8 cellular contexts compared by ENCODE assay signal in genomic region chr1:207826557-207827487, GRCh38.
DNase-seq lines count a peak whose midpoint lies in the region; ATAC-seq, FAIRE-seq and TF ChIP-seq lines count a peak whose summit lies in the region.

No MANE protein-coding gene starts in this region.

- peaks cover 15% of the 10 kb centered on the region for H3K79me1 ChIP-seq in mesenchymal stem cell (replicated peaks; ENCODE audit: low read length, poor library complexity, severe bottlenecking)

- no peak overlapping the region for H3K14ac ChIP-seq in mesenchymal stem cell (ENCODE audit: low read length in 2 of 2)

- no TSS peak for BruUV-seq in K562 (replicated peaks; lab: Mats Ljungman, UMichigan)

- POLR2A ChIA-PET in K562 (lab: Yijun Ruan, JAX): interaction anchor here (0.5 to 2.7 kb wide), 11 partner anchors 9 to 1345 kb away, joined by 3 to 9 read pairs (median 5); no protein-coding TSS in a partner anchor

- peak overlapping the region; percentile 17 to 57 for H3K4ac ChIP-seq in mesenchymal stem cell (ENCODE audit: low read depth in 1 of 2, low read length in 2 of 2)

- H3K36me3 ChIP-seq in K562 (ENCODE audit: control insufficient read depth, insufficient read depth, low read length): no peaks in the 10 kb centered on the region
- H3K36me3 ChIP-seq in mesenchymal stem cell (ENCODE audit: control insufficient read depth in 1 of 2, insufficient read depth in 2 of 2, low read depth in 1 of 2, low read length in 2 of 2): no peaks in the 10 kb centered on the region

- H3K27me3 ChIP-seq in K562 (ENCODE audit: control insufficient read depth in 2 of 2, insufficient read depth in 2 of 2, low read length in 2 of 2): no peaks in the 10 kb centered on the region
- H3K27me3 ChIP-seq in mesenchymal stem cell (ENCODE audit: control insufficient read depth in 1 of 2, insufficient read depth in 1 of 2, low read length in 2 of 2): no peaks in the 10 kb centered on the region

- H3K27ac Mint-ChIP-seq in activated naive CD4-positive, alpha-beta T cell treated with anti-CD3 and anti-CD28 coated beads, Interleukin-2, amount 50 U/mL, for 24 hours: peak overlapping the region; percentile 99

- H3K9me3 ChIP-seq in K562 (replicated peaks; ENCODE audit: control insufficient read depth, insufficient read depth, low read depth, low read length) (no peaks in the 10 kb centered on the region), mesenchymal stem cell (ENCODE audit: control insufficient read depth, low read length) (no peaks in the 10 kb centered on the region)

- peak overlapping the region; percentile 86 for H2AFZ ChIP-seq in K562 (ENCODE audit: low read depth, low read length)
- no peak overlapping the region for H2AFZ ChIP-seq in mesenchymal stem cell (ENCODE audit: low read depth, low read length)

- H2BK120ac ChIP-seq in mesenchymal stem cell (ENCODE audit: low read depth, low read length): peak overlapping the region; percentile 36

- TF ChIP-seq EP300 in K562 (IDR thresholded peaks at IDR 0.05; ENCODE audit: low read length): no peak

- peak overlapping the region; percentile 46 to 59 for H3K18ac ChIP-seq in mesenchymal stem cell (ENCODE audit: low read depth in 1 of 2, low read length in 2 of 2)

- peaks cover 23% of the 10 kb centered on the region for H3K79me2 ChIP-seq in K562 (ENCODE audit: control insufficient read depth, insufficient read depth, low read length)

- CTCF ChIA-PET in K562 (lab: Yijun Ruan, JAX; ENCODE audit: low intra/inter-chr PET ratio): interaction anchor here (1.4 kb wide), 1 partner anchor 41 kb away, joined by 5 read pairs; no protein-coding TSS in a partner anchor

- no peaks in the 10 kb centered on the region for H3K9me3 Mint-ChIP-seq in activated naive CD4-positive, alpha-beta T cell treated with anti-CD3 and anti-CD28 coated beads, Interleukin-2, amount 50 U/mL, for 24 hours

- H2BK12ac ChIP-seq in mesenchymal stem cell (ENCODE audit: low read length in 2 of 2): peak overlapping the region; percentile 18 to 37

- H3K4me1 Mint-ChIP-seq in activated naive CD4-positive, alpha-beta T cell treated with anti-CD3 and anti-CD28 coated beads, Interleukin-2, amount 50 U/mL, for 24 hours: peaks cover 98% of the 10 kb centered on the region

- H3K36me3 Mint-ChIP-seq in activated naive CD4-positive, alpha-beta T cell treated with anti-CD3 and anti-CD28 coated beads, Interleukin-2, amount 50 U/mL, for 24 hours: peaks cover 3% of the 10 kb centered on the region

- no peak for TF ChIP-seq POLR2A in K562 (conservative IDR thresholded peaks at IDR 0.05)

- peak overlapping the region; percentile 63 to 69; a peak in 3 of 4 replicates for H3K9ac ChIP-seq in K562 (ENCODE audit: insufficient read depth in 1 of 2, low read depth in 2 of 2, low read length in 2 of 2)
- H3K9ac ChIP-seq in mesenchymal stem cell (ENCODE audit: low read length): peak overlapping the region; percentile 55

- no peak overlapping the region for H2AK5ac ChIP-seq in mesenchymal stem cell (ENCODE audit: low read length, severe bottlenecking)

- FAIRE-seq in K562 (lab: Jason Lieb, UNC): no peak
- no peak for FAIRE-seq in frontal cortex (lab: Jason Lieb, UNC)

- no peak overlapping the region for H3K23ac ChIP-seq in mesenchymal stem cell (ENCODE audit: low read length in 2 of 2)

- H3K4me2 ChIP-seq in K562 (ENCODE audit: insufficient read depth, low read length) (peak overlapping the region; percentile 86), mesenchymal stem cell (ENCODE audit: low read length, poor library complexity, severe bottlenecking) (no peak overlapping the region)

- ATAC-seq in K562 (peak; percentile 2; the same call in 1 of the 3 replicates), GM18858 (IDR thresholded peaks at IDR 0.05; ENCODE audit: unreplicated experiment) (no peak)

- peak overlapping the region; percentile 70 for H4K8ac ChIP-seq in mesenchymal stem cell (ENCODE audit: low read length)

- no peak for DNase-seq in activated naive CD4-positive, alpha-beta T cell treated with anti-CD3 and anti-CD28 coated beads, Interleukin-2, amount 50 U/mL, for 16 hours
- DNase-seq in K562 (ENCODE audit: extremely low read depth in 1 of 4, low spot score in 3 of 4) (peak in 1 of 4 experiments; percentile 33), mesenchymal stem cell (peak; percentile 34), ureter (ENCODE audit: low spot score) (peak; percentile 78), HPDE6-E6E7 (ENCODE audit: extremely low spot score) (no peak), frontal cortex (ENCODE audit: low spot score in 2 of 2) (no peak)

- H3K4me3 ChIP-seq in K562 (peak overlapping the region; percentile 16; the same call in 1 of the 2 replicates), mesenchymal stem cell (ENCODE audit: insufficient read depth in 1 of 2, low read depth in 1 of 2, low read length in 2 of 2) (peak overlapping the region in 1 of 2 experiments; percentile 21)

- H3K27ac ChIP-seq in K562 (ENCODE audit: extremely low read depth, low read depth, low read length) (peak overlapping the region; percentile 82), mesenchymal stem cell (ENCODE audit: low read length, poor library complexity, severe bottlenecking) (no peak overlapping the region)

- peak overlapping the region; percentile 44 for H2BK15ac ChIP-seq in mesenchymal stem cell (ENCODE audit: low read depth, poor library complexity, severe bottlenecking)

- TF ChIP-seq RAD21 in K562 (CRISPR knock-in tag; conservative IDR thresholded peaks at IDR 0.05 in 1 of 2, IDR thresholded peaks at IDR 0.05 in 1 of 2): no peak

- no peaks in the 10 kb centered on the region for H3K9me1 ChIP-seq in K562 (ENCODE audit: control insufficient read depth, insufficient read depth, low read length)

- H4K91ac ChIP-seq in mesenchymal stem cell (ENCODE audit: low read length): no peak overlapping the region

- H3K27me3 Mint-ChIP-seq in activated naive CD4-positive, alpha-beta T cell treated with anti-CD3 and anti-CD28 coated beads, Interleukin-2, amount 50 U/mL, for 24 hours: no peaks in the 10 kb centered on the region

- in situ Hi-C loops in K562 (cut with MboI): loop anchor here (5.0 to 10.0 kb wide), 3 partner anchors 45 to 1828 kb away; partner anchors contain the start of gene LAMB3

- no peaks in the 10 kb centered on the region for H4K20me1 ChIP-seq in K562 (replicated peaks; ENCODE audit: control insufficient read depth, insufficient read depth, low read length)

- peaks cover 51 to 81% of the 10 kb centered on the region in 2 experiments for H3K4me1 ChIP-seq in K562 (replicated peaks in 1 of 2; ENCODE audit: control insufficient read depth in 2 of 2, insufficient read depth in 2 of 2, low read length in 2 of 2)
- H3K4me1 ChIP-seq in mesenchymal stem cell (ENCODE audit: control insufficient read depth, insufficient read depth, low read depth, low read length): peaks cover 12% of the 10 kb centered on the region

- intact Hi-C loops in K562 (cut with micrococcal nuclease): loop anchor here (2.0 kb wide), 1 partner anchor 136 kb away; no protein-coding TSS in a partner anchor

- 55% methylated on average over 18 of the region's 18 CpGs for WGBS in K562 (ENCODE audit: insufficient coverage, low coverage, missing lambda C conversion rate)
- WGBS in mesenchymal stem cell: 71% methylated on average over 18 of the region's 18 CpGs

- peak overlapping the region; percentile 94 for H3K4me3 Mint-ChIP-seq in activated naive CD4-positive, alpha-beta T cell treated with anti-CD3 and anti-CD28 coated beads, Interleukin-2, amount 50 U/mL, for 24 hours

- H2BK5ac ChIP-seq in mesenchymal stem cell (ENCODE audit: low read depth, low read length, poor library complexity, severe bottlenecking): no peak overlapping the region

- no peak for TF ChIP-seq CTCF in K562 (IDR thresholded peaks at IDR 0.05 in 2 of 3, conservative IDR thresholded peaks at IDR 0.05 in 1 of 3; ENCODE audit: insufficient read depth in 2 of 3, low read depth in 1 of 3, low read length in 3 of 3)

TF ChIP-seq in K562, 482 proteins besides CTCF, POLR2A, EP300 and RAD21 (continues in another document):
- TF ChIP-seq SAFB (IDR thresholded peaks at IDR 0.05; ENCODE audit: borderline replicate concordance, low read depth, low read length) (no peak), FOXK1 (CRISPR knock-in tag; IDR thresholded peaks at IDR 0.05; ENCODE audit: borderline replicate concordance) (0 out of 2 replicates have a peak, but pooled peaks have one; percentile 25), MYNN (IDR thresholded peaks at IDR 0.05) (no peak), MYNN (CRISPR knock-in tag; IDR thresholded peaks at IDR 0.05) (no peak), NFIC (IDR thresholded peaks at IDR 0.05) (no peak), VEZF1 (CRISPR knock-in tag; IDR thresholded peaks at IDR 0.05) (no peak), ZNF668 (CRISPR knock-in tag; IDR thresholded peaks at IDR 0.05) (0 out of 2 replicates have a peak, but pooled peaks have one; percentile 6), MAZ (CRISPR knock-in tag; conservative IDR thresholded peaks at IDR 0.05 in 1 of 2, IDR thresholded peaks at IDR 0.05 in 1 of 2) (0 out of 4 replicates have a peak, but pooled peaks of 1 of the 2 experiments have one; percentile 17), ZNF707 (CRISPR knock-in tag; conservative IDR thresholded peaks at IDR 0.05) (no peak), SMARCB1 (IDR thresholded peaks at IDR 0.05; ENCODE audit: insufficient read length, low read depth) (no peak), TRIM25 (IDR thresholded peaks at IDR 0.05; ENCODE audit: borderline replicate concordance) (no peak)

Comparison
In these comparisons a context has a peak if more than half of its experiments do, and no peak if none do; other contexts are left out.
1. DNase-seq: peak in mesenchymal stem cell (single experiment) and ureter (single experiment); none in activated naive CD4-positive, alpha-beta T cell treated with anti-CD3 and anti-CD28 coated beads, Interleukin-2, amount 50 U/mL, for 16 hours (single experiment), HPDE6-E6E7 (single experiment) and frontal cortex (0 of 2).